In genomic region chr2:201985740-201986735, GRCh38 we compare ENCODE assay signal across 1 cellular context.
TF ChIP-seq lines count a peak whose summit lies in the region.

No MANE protein-coding gene starts in this region.

TF ChIP-seq in WTC11, 78 proteins besides CTCF, POLR2A, EP300 and RAD21 (continued from another document):
- TF ChIP-seq ZNF512 (CRISPR knock-in tag; IDR thresholded peaks at IDR 0.05; ENCODE audit: borderline replicate concordance) (no peak), STAT6 (CRISPR knock-in tag; conservative IDR thresholded peaks at IDR 0.05; ENCODE audit: low read depth) (no peak), ATF3 (CRISPR knock-in tag; conservative IDR thresholded peaks at IDR 0.05) (no peak), ZNF425 (CRISPR knock-in tag; conservative IDR thresholded peaks at IDR 0.05) (no peak), MXD4 (CRISPR knock-in tag; IDR thresholded peaks at IDR 0.05; ENCODE audit: borderline replicate concordance) (no peak), IRF2 (CRISPR knock-in tag; IDR thresholded peaks at IDR 0.05; ENCODE audit: borderline replicate concordance, low read depth) (no peak)
TF ChIP-seq in WTC11: peak in this region for 0.
